16 cellular contexts compared by ENCODE assay signal in genomic region chr11:118602331-118602730, GRCh38. TPM values are rescaled to one million over a fixed set of nuclear protein-coding genes. Genes with fewer than 3 reads are reported as not detected.
DNase-seq lines count a peak whose midpoint lies in the region; ATAC-seq, FAIRE-seq and TF ChIP-seq lines count a peak whose summit lies in the region.
"Had no signal": no experiment of that assay in that cellular context is flagged by ENCODE, and none has a peak within 500 bp of the region (broad histone marks: within the 10 kb centered on the region; RNA-seq: fewer than 3 reads in every experiment).

No MANE protein-coding gene starts in this region.

- H3K9me3 ChIP-seq in K562 (replicated peaks; ENCODE audit: control insufficient read depth, insufficient read depth, low read depth, low read length): no peaks in the 10 kb centered on the region
- H3K9me3 ChIP-seq in spleen: no peaks in the 10 kb centered on the region
- H3K9me3 ChIP-seq: ovary, thoracic aorta had no signal

- intact Hi-C loops in K562 (cut with micrococcal nuclease) (no loop called here), left cardiac atrium (cut with DNase I) (no loop called here), spleen (cut with DNase I; ENCODE audit: low total_unique reads) (no loop called here)

- no peaks in the 10 kb centered on the region for H3K27me3 Mint-ChIP-seq in naive thymus-derived CD8-positive, alpha-beta T cell

- H3K4me1 ChIP-seq in K562 (replicated peaks in 1 of 2; ENCODE audit: control insufficient read depth in 2 of 2, insufficient read depth in 2 of 2, low read length in 2 of 2) (peaks cover 26 to 46% of the 10 kb centered on the region in 2 experiments; a peak in 4 of 5 replicates), spleen (peaks cover 0 to 30% (median 16%) of the 10 kb centered on the region in 6 donors)

- H3K27me3 ChIP-seq in K562 (ENCODE audit: control insufficient read depth in 2 of 2, insufficient read depth in 2 of 2, low read length in 2 of 2) (no peaks in the 10 kb centered on the region), spleen (replicated peaks in 1 of 7) (peaks cover 0 to under 1% (median 0%) of the 10 kb centered on the region in 7 donors)
- H3K27me3 ChIP-seq: ovary had no signal

- in situ Hi-C loops in K562 (cut with MboI): no loop called here

- H3K36me3 ChIP-seq in K562 (ENCODE audit: control insufficient read depth, insufficient read depth, low read length) (peaks cover 46% of the 10 kb centered on the region), spleen (peaks cover 0 to 64% (median 52%) of the 10 kb centered on the region in 6 donors)
- H3K36me3 ChIP-seq: ovary had no signal

- H2AFZ ChIP-seq in K562 (ENCODE audit: low read depth, low read length): no peak overlapping the region

- H3K9me3 Mint-ChIP-seq in naive thymus-derived CD8-positive, alpha-beta T cell: no peaks in the 10 kb centered on the region
- H3K9me3 Mint-ChIP-seq: activated T-helper 2 cell treated with anti-CD3 and anti-CD28 coated beads, Interferon-gamma antibody, Interleukin-2, Interleukin-4, amounts not matched to agents 10 μg/mL and 5 μg/mL and 100 μg/mL, durations not matched to agents 14 hours and 24 hours and 36 hours had no signal

- 7% methylated on average over 3 of the region's 3 CpGs for WGBS in K562 (ENCODE audit: insufficient coverage, low coverage, missing lambda C conversion rate)
- WGBS in spleen, 5 donors: 61 to 87% (median 75%) methylated on average over 3 of the region's 3 CpGs

- POLR2A ChIA-PET in K562 (lab: Yijun Ruan, JAX): interaction anchor here (0.6 to 2.3 kb wide), 3 partner anchors 10 to 818 kb away, joined by 3 to 12 read pairs (median 4); no protein-coding TSS in a partner anchor
- POLR2A ChIA-PET in naive thymus-derived CD8-positive, alpha-beta T cell (lab: Charles Lee): interaction anchor here (1.2 kb wide), 1 partner anchor 10 kb away, joined by 3 read pairs; no protein-coding TSS in a partner anchor

- H3K4me1 Mint-ChIP-seq in naive thymus-derived CD8-positive, alpha-beta T cell: peaks cover 4 to 7% (median 6%) of the 10 kb centered on the region in 4 donors

- H3K79me2 ChIP-seq in K562 (ENCODE audit: control insufficient read depth, insufficient read depth, low read length): no peaks in the 10 kb centered on the region

- ATAC-seq in K562 (peak; percentile 57), left cardiac atrium (peak; percentile 22 to 73), HG03139 (IDR thresholded peaks at IDR 0.05; ENCODE audit: unreplicated experiment) (no peak)
- no peak for ATAC-seq in naive thymus-derived CD8-positive, alpha-beta T cell
- ATAC-seq: Panc1 had no signal

- no peak for TF ChIP-seq EP300 in K562 (IDR thresholded peaks at IDR 0.05; ENCODE audit: low read length)

- peak; percentile 94 for DNase-seq in OCI-M1 (lab: John Stamatoyannopoulos, UW)
- DNase-seq in K562 (ENCODE audit: extremely low read depth in 1 of 4, low spot score in 3 of 4): peak in 2 of 4 experiments; percentile 50 to 70
- DNase-seq in left cardiac atrium: peak; percentile 52
- peak; percentile 29 for DNase-seq in spleen
- DNase-seq in naive thymus-derived CD8-positive, alpha-beta T cell: no peak
- no peak for DNase-seq in stimulated activated CD4-positive, alpha-beta T cell treated with anti-CD3 and anti-CD28 coated beads, Interleukin-12 subunit alpha, Interleukin-12 subunit beta, amount 100 ng/mL, for 4 hours
- DNase-seq: foreskin melanocyte, NCI-H1436 treated with DMSO at 0.1 percent for 48 hours, NCI-H510A, ovary had no signal

- H3K27ac ChIP-seq in K562 (ENCODE audit: extremely low read depth, low read depth, low read length) (peak overlapping the region; percentile 43), spleen (peak overlapping the region in 3 of 8 donors; percentile 7 to 38 (median 38))
- H3K27ac ChIP-seq: ovary had no signal

- peak; percentile 64 for FAIRE-seq in K562 (lab: Jason Lieb, UNC)
- FAIRE-seq: GM12892 had no signal

- no peak for TF ChIP-seq RAD21 in K562 (CRISPR knock-in tag; conservative IDR thresholded peaks at IDR 0.05 in 1 of 2, IDR thresholded peaks at IDR 0.05 in 1 of 2)

- H3K9me1 ChIP-seq in K562 (ENCODE audit: control insufficient read depth, insufficient read depth, low read length): no peaks in the 10 kb centered on the region

- CTCF ChIA-PET in K562 (lab: Yijun Ruan, JAX; ENCODE audit: low intra/inter-chr PET ratio): interaction anchor here (0.7 kb wide), 1 partner anchor 754 kb away, joined by 3 read pairs; no protein-coding TSS in a partner anchor

- no TSS peak for BruUV-seq in K562 (replicated peaks; lab: Mats Ljungman, UMichigan)

- H3K4me3 ChIP-seq in K562 (no peak overlapping the region), spleen (no peak overlapping the region)
- H3K4me3 ChIP-seq: ovary, thoracic aorta had no signal

- no peak overlapping the region for H3K4me3 Mint-ChIP-seq in naive thymus-derived CD8-positive, alpha-beta T cell
- H3K4me3 Mint-ChIP-seq: CD14-positive monocyte had no signal

- no peak for TF ChIP-seq CTCF in K562 (IDR thresholded peaks at IDR 0.05 in 2 of 3, conservative IDR thresholded peaks at IDR 0.05 in 1 of 3; ENCODE audit: insufficient read depth in 2 of 3, low read depth in 1 of 3, low read length in 3 of 3)
- TF ChIP-seq CTCF in spleen (IDR thresholded peaks at IDR 0.05 in 8 of 11, conservative IDR thresholded peaks at IDR 0.05 in 3 of 11): no peak

- TF ChIP-seq POLR2A in K562 (conservative IDR thresholded peaks at IDR 0.05) (no peak; the same call in 1 of the 2 replicates), spleen (IDR thresholded peaks at IDR 0.05) (no peak)

- H3K27ac Mint-ChIP-seq in naive thymus-derived CD8-positive, alpha-beta T cell: peak overlapping the region in 5 of 10 donors; percentile 7 to 70 (median 66)
- H3K27ac Mint-ChIP-seq: activated T-helper 2 cell treated with anti-CD3 and anti-CD28 coated beads, Interferon-gamma antibody, Interleukin-2, Interleukin-4, amounts not matched to agents 10 μg/mL and 5 μg/mL and 100 μg/mL, durations not matched to agents 14 hours and 24 hours and 36 hours; CD14-positive monocyte had no signal

- H3K9ac ChIP-seq in K562 (ENCODE audit: insufficient read depth in 1 of 2, low read depth in 2 of 2, low read length in 2 of 2): peak overlapping the region in 1 of 2 experiments; percentile 29; a peak in 2 of 4 replicates

- peaks cover 0 to 57% (median 0%) of the 10 kb centered on the region in 3 donors for H3K36me3 Mint-ChIP-seq in naive thymus-derived CD8-positive, alpha-beta T cell

- H4K20me1 ChIP-seq in K562 (replicated peaks; ENCODE audit: control insufficient read depth, insufficient read depth, low read length): 0 out of 2 replicates have a peak, but pooled peaks cover 3% of the 10 kb centered on the region

- peak overlapping the region; percentile 29; the same call in 1 of the 2 replicates for H3K4me2 ChIP-seq in K562 (ENCODE audit: insufficient read depth, low read length)

RNA-seq across cellular contexts. Expression of gene PHLDB1, which starts 5.1 kb away (rescaled TPM):
- total RNA-seq in K562 (2011; cell fraction: chromatin; rRNA removed; ENCODE audit: low replicate concordance): 88.0 and 200 TPM in 2 replicates
- 71.3 and 79.0 TPM in 2 replicates for total RNA-seq in K562 (2011; cell fraction: nucleolus; rRNA removed)
- total RNA-seq in K562 (2011; cell fraction: nucleoplasm; rRNA removed): 93.1 and 134 TPM in 2 replicates
- 17.8 and 21.2 TPM in 2 replicates for total RNA-seq in K562 (2014; rRNA removed)
- total RNA-seq in K562 (2014; rRNA removed; fragmentation: Illumina TruSeq; extraction: Trizol): 7.7 and 8.5 TPM in 2 replicates
- 12.0 and 12.3 TPM in 2 replicates for total RNA-seq in K562 (2015; rRNA removed; fragmentation: Illumina TruSeq; extraction: Trizol)
- 27.0 and 28.7 TPM in 2 replicates for total RNA-seq in K562 (2021)
- polyA plus RNA-seq in K562 (2011; rRNA removed): 17.0 and 21.7 TPM in 2 replicates
- 16.1 and 27.1 TPM in 2 replicates for polyA plus RNA-seq in K562 (2011; cell fraction: cytosol; rRNA removed)
- 62.2 and 110 TPM in 2 replicates for polyA plus RNA-seq in K562 (2011; cell fraction: nucleus; rRNA removed)
- polyA plus RNA-seq in K562 (2012): 15.6 and 17.0 TPM in 2 replicates
- polyA plus RNA-seq in K562 (2014; fragmentation: Illumina TruSeq; extraction: Trizol): 14.2 and 16.2 TPM in 2 replicates
- 1 to 10 TPM; 2.0 to 3.1 TPM for polyA plus RNA-seq in K562 (2014; fragmentation: Nextera tagmentation; extraction: Ambion mirVana)
- 17.1 and 18.9 TPM in 2 replicates for polyA plus RNA-seq in K562 (2014; rRNA removed)
- 24.4 and 29.0 TPM in 2 replicates for polyA minus RNA-seq in K562 (2011; rRNA and poly(A)+ RNA removed)
- polyA minus RNA-seq in K562 (2011; cell fraction: cytosol; rRNA and poly(A)+ RNA removed): 20.1 and 22.6 TPM in 2 replicates
- polyA minus RNA-seq in K562 (2011; cell fraction: nucleus; rRNA and poly(A)+ RNA removed): 34.6 and 34.9 TPM in 2 replicates
- 100 to 1,000 TPM; 108 to 159 TPM for total RNA-seq in left cardiac atrium
- total RNA-seq in spleen: 100 to 1,000 TPM in 3 of 7 donors, 10 to 100 TPM in 4; 34.7 to 162 (median 84.2) TPM
- 10 to 100 TPM; 13.0 to 70.9 (median 53.3) TPM for polyA plus RNA-seq in spleen
- 1 to 10 TPM; 3.0 to 4.1 TPM for total RNA-seq in naive thymus-derived CD8-positive, alpha-beta T cell
- polyA plus RNA-seq in naive thymus-derived CD8-positive, alpha-beta T cell: under 1 TPM in 2 of 3 donors, not detected in 1; 0.07 to 0.46 TPM
- polyA plus RNA-seq: CD14-positive monocyte had no signal

RNA-seq across cellular contexts. Expression of gene ARCN1, which starts 30.1 kb away (rescaled TPM):
- total RNA-seq in K562 (2011; cell fraction: chromatin; rRNA removed; ENCODE audit: low replicate concordance): 33.0 and 70.2 TPM in 2 replicates
- total RNA-seq in K562 (2011; cell fraction: nucleolus; rRNA removed): 25.1 and 26.7 TPM in 2 replicates
- 50.7 and 82.0 TPM in 2 replicates for total RNA-seq in K562 (2011; cell fraction: nucleoplasm; rRNA removed)
- 47.4 and 50.4 TPM in 2 replicates for total RNA-seq in K562 (2014; rRNA removed)
- total RNA-seq in K562 (2014; rRNA removed; fragmentation: Illumina TruSeq; extraction: Trizol): 76.4 and 87.6 TPM in 2 replicates
- total RNA-seq in K562 (2015; rRNA removed; fragmentation: Illumina TruSeq; extraction: Trizol): 72.3 and 77.9 TPM in 2 replicates
- total RNA-seq in K562 (2021): 87.6 and 94.4 TPM in 2 replicates
- 224 and 237 TPM in 2 replicates for polyA plus RNA-seq in K562 (2011; rRNA removed)
- polyA plus RNA-seq in K562 (2011; cell fraction: cytosol; rRNA removed): 136 and 284 TPM in 2 replicates
- 27.6 and 58.6 TPM in 2 replicates for polyA plus RNA-seq in K562 (2011; cell fraction: nucleus; rRNA removed)
- 72.5 and 103 TPM in 2 replicates for polyA plus RNA-seq in K562 (2012)
- polyA plus RNA-seq in K562 (2014; fragmentation: Illumina TruSeq; extraction: Trizol): 109 and 126 TPM in 2 replicates
- polyA plus RNA-seq in K562 (2014; fragmentation: Nextera tagmentation; extraction: Ambion mirVana): 10 to 100 TPM; 30.0 to 43.5 TPM
- polyA plus RNA-seq in K562 (2014; rRNA removed): 75.8 and 81.0 TPM in 2 replicates
- 236 and 317 TPM in 2 replicates for polyA minus RNA-seq in K562 (2011; rRNA and poly(A)+ RNA removed)
- 88.0 and 104 TPM in 2 replicates for polyA minus RNA-seq in K562 (2011; cell fraction: cytosol; rRNA and poly(A)+ RNA removed)
- 8.8 and 22.3 TPM in 2 replicates for polyA minus RNA-seq in K562 (2011; cell fraction: nucleus; rRNA and poly(A)+ RNA removed)
- total RNA-seq in left cardiac atrium: 100 to 1,000 TPM in 1 of 2 donors, 10 to 100 TPM in 1; 98.2 to 129 TPM
- 100 to 1,000 TPM in 2 of 7 donors, 10 to 100 TPM in 5; 75.1 to 106 (median 98.8) TPM for total RNA-seq in spleen
- 10 to 100 TPM; 33.8 to 49.9 (median 41.3) TPM for polyA plus RNA-seq in spleen
- 100 to 1,000 TPM; 106 to 118 TPM for total RNA-seq in naive thymus-derived CD8-positive, alpha-beta T cell
- 100 to 1,000 TPM; 121 to 138 (median 130) TPM for polyA plus RNA-seq in naive thymus-derived CD8-positive, alpha-beta T cell

RNA-seq across cellular contexts. Expression of gene IFT46, which starts 36.6 kb away (rescaled TPM):
- total RNA-seq in K562 (2011; cell fraction: chromatin; rRNA removed; ENCODE audit: low replicate concordance): 15.4 and 15.5 TPM in 2 replicates
- 7.9 and 8.5 TPM in 2 replicates for total RNA-seq in K562 (2011; cell fraction: nucleolus; rRNA removed)
- total RNA-seq in K562 (2011; cell fraction: nucleoplasm; rRNA removed): 11.7 and 12.6 TPM in 2 replicates
- total RNA-seq in K562 (2014; rRNA removed): 11.8 and 12.0 TPM in 2 replicates
- 14.3 and 15.2 TPM in 2 replicates for total RNA-seq in K562 (2014; rRNA removed; fragmentation: Illumina TruSeq; extraction: Trizol)
- 15.2 and 16.6 TPM in 2 replicates for total RNA-seq in K562 (2015; rRNA removed; fragmentation: Illumina TruSeq; extraction: Trizol)
- total RNA-seq in K562 (2021): 9.9 and 10.1 TPM in 2 replicates
- polyA plus RNA-seq in K562 (2011; rRNA removed): 16.8 and 30.4 TPM in 2 replicates
- 10.8 and 26.7 TPM in 2 replicates for polyA plus RNA-seq in K562 (2011; cell fraction: cytosol; rRNA removed)
- polyA plus RNA-seq in K562 (2011; cell fraction: nucleus; rRNA removed): 8.8 and 20.4 TPM in 2 replicates
- 10.6 and 13.5 TPM in 2 replicates for polyA plus RNA-seq in K562 (2012)
- polyA plus RNA-seq in K562 (2014; fragmentation: Illumina TruSeq; extraction: Trizol): 15.9 and 18.9 TPM in 2 replicates
- polyA plus RNA-seq in K562 (2014; fragmentation: Nextera tagmentation; extraction: Ambion mirVana): 10 to 100 TPM; 24.2 to 29.5 TPM
- 14.3 and 14.8 TPM in 2 replicates for polyA plus RNA-seq in K562 (2014; rRNA removed)
- polyA minus RNA-seq in K562 (2011; rRNA and poly(A)+ RNA removed): 14.8 and 27.5 TPM in 2 replicates
- polyA minus RNA-seq in K562 (2011; cell fraction: cytosol; rRNA and poly(A)+ RNA removed): 5.8 and 6.4 TPM in 2 replicates
- polyA minus RNA-seq in K562 (2011; cell fraction: nucleus; rRNA and poly(A)+ RNA removed): 2.0 and 6.7 TPM in 2 replicates
- 10 to 100 TPM; 13.4 to 18.8 TPM for total RNA-seq in left cardiac atrium
- 10 to 100 TPM in 6 of 7 donors, 1 to 10 TPM in 1; 10.0 to 21.9 (median 16.9) TPM for total RNA-seq in spleen
- polyA plus RNA-seq in spleen: 10 to 100 TPM; 12.4 to 17.2 (median 13.9) TPM
- total RNA-seq in naive thymus-derived CD8-positive, alpha-beta T cell: 10 to 100 TPM; 14.9 to 15.6 TPM
- polyA plus RNA-seq in naive thymus-derived CD8-positive, alpha-beta T cell: 1 to 10 TPM; 6.7 to 8.3 (median 6.7) TPM

Comparison
In these comparisons a context has a peak if more than half of its experiments do, and no peak if none do; other contexts are left out.
1. DNase-seq: peak in OCI-M1 (single experiment), left cardiac atrium (single experiment) and spleen (single experiment); none in naive thymus-derived CD8-positive, alpha-beta T cell (0 of 10) and stimulated activated CD4-positive, alpha-beta T cell treated with anti-CD3 and anti-CD28 coated beads, Interleukin-12 subunit alpha, Interleukin-12 subunit beta, amount 100 ng/mL, for 4 hours (single experiment).
2. ATAC-seq: peak in K562 (single experiment) and left cardiac atrium (2 of 2); none in HG03139 (single experiment) and naive thymus-derived CD8-positive, alpha-beta T cell (0 of 2).